23 cellular contexts compared by ENCODE assay signal in the genomic region with DNA sequence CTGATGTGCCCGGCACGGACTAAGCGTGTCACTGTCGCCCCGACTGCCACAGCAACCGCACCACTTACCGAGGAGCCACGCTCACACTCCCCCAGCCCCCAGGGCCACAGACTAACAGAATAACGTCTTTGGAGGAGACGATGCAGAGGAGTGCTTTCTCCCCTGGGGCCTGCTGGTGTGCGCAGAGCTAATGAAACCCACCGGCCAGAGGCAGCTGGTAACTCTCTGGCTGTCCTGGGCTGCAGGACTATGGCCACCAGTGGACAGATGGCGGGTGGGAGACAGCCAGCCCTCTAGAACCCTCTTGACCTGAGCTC.
"Had no signal": no experiment of that assay in that cellular context is flagged by ENCODE, and none has a peak within 500 bp of the region (broad histone marks: within the 10 kb centered on the region; RNA-seq: fewer than 3 reads in every experiment).

No MANE protein-coding gene starts in this region.

- ATAC-seq: effector memory CD8-positive, alpha-beta T cell; esophagus mucosa; mucosa of descending colon; T-cell; WTC11 had no signal

- H3K4me1 ChIP-seq: adrenal gland, ascending aorta, suprapubic skin, tibial nerve, uterus had no signal

- H2AFZ ChIP-seq: hepatocyte had no signal

- H3K4me2 ChIP-seq: hepatocyte had no signal

- H3K27me3 ChIP-seq: adrenal gland, ascending aorta, brain microvascular endothelial cell, hepatocyte, tibial nerve, uterus had no signal

- H3K9me3 Mint-ChIP-seq: activated CD4-positive, alpha-beta memory T cell treated with anti-CD3 and anti-CD28 coated beads for 36 hours; effector memory CD8-positive, alpha-beta T cell; immature natural killer cell; stimulated activated naive CD8-positive, alpha-beta T cell treated with anti-CD3 and anti-CD28 coated beads, Interleukin-15, Interleukin-2, amounts not matched to agents 100 ng/mL and 50 ng/mL, for 24 hours; T-cell; T-helper 2 cell treated with Interferon-gamma antibody and Interleukin-4, amounts not matched to agents 5 μg/mL and 100 μg/mL, for 36 hours had no signal

- H3K36me3 Mint-ChIP-seq: activated CD4-positive, alpha-beta memory T cell treated with anti-CD3 and anti-CD28 coated beads for 36 hours; activated naive CD8-positive, alpha-beta T cell; immature natural killer cell; T-cell had no signal

- H3K4me1 Mint-ChIP-seq: immature natural killer cell, T-cell had no signal

- H3K4me3 Mint-ChIP-seq: activated CD4-positive, alpha-beta memory T cell treated with anti-CD3 and anti-CD28 coated beads for 36 hours; activated naive CD8-positive, alpha-beta T cell; effector memory CD8-positive, alpha-beta T cell; immature natural killer cell; stimulated activated naive CD8-positive, alpha-beta T cell treated with anti-CD3 and anti-CD28 coated beads, Interleukin-15, Interleukin-2, amounts not matched to agents 100 ng/mL and 50 ng/mL, for 24 hours; T-cell; T-helper 2 cell treated with Interferon-gamma antibody and Interleukin-4, amounts not matched to agents 5 μg/mL and 100 μg/mL, for 36 hours; WTC11 had no signal

- H3K27ac ChIP-seq: adrenal gland, ascending aorta, brain microvascular endothelial cell, hepatocyte, suprapubic skin, tibial nerve, uterus had no signal

- H3K4me3 ChIP-seq: adrenal gland, ascending aorta, hepatocyte, mucosa of descending colon, suprapubic skin, tibial nerve, uterus had no signal

- H3K27me3 Mint-ChIP-seq: activated CD4-positive, alpha-beta memory T cell treated with anti-CD3 and anti-CD28 coated beads for 36 hours; activated naive CD8-positive, alpha-beta T cell; stimulated activated naive CD8-positive, alpha-beta T cell treated with anti-CD3 and anti-CD28 coated beads, Interleukin-15, Interleukin-2, amounts not matched to agents 100 ng/mL and 50 ng/mL, for 24 hours had no signal

- H3K27ac Mint-ChIP-seq: activated CD4-positive, alpha-beta memory T cell treated with anti-CD3 and anti-CD28 coated beads for 36 hours; activated naive CD8-positive, alpha-beta T cell; stimulated activated naive CD8-positive, alpha-beta T cell treated with anti-CD3 and anti-CD28 coated beads, Interleukin-15, Interleukin-2, amounts not matched to agents 100 ng/mL and 50 ng/mL, for 24 hours; T-cell; T-helper 2 cell treated with Interferon-gamma antibody and Interleukin-4, amounts not matched to agents 5 μg/mL and 100 μg/mL, for 36 hours; WTC11 had no signal

- H3K9me3 ChIP-seq: adrenal gland, ascending aorta, mucosa of descending colon, suprapubic skin, tibial nerve, uterus had no signal

- H3K36me3 ChIP-seq: adrenal gland, ascending aorta, brain microvascular endothelial cell, suprapubic skin, tibial nerve, uterus had no signal

- H3K79me2 ChIP-seq: hepatocyte had no signal

- DNase-seq: activated CD4-positive, alpha-beta memory T cell treated with anti-CD3 and anti-CD28 coated beads for 36 hours; activated CD4-positive, alpha-beta T cell treated with anti-CD3 and anti-CD28 coated beads for 4 hours; activated T-cell treated with anti-CD3 and anti-CD28 coated beads, Interleukin-2, amount 50 U/mL, for 48 hours; brain microvascular endothelial cell; central memory CD4-positive, alpha-beta T cell; effector memory CD8-positive, alpha-beta T cell; foreskin melanocyte; immature natural killer cell; mesendoderm; mucosa of descending colon; stimulated activated CD4-positive, alpha-beta T cell treated with anti-CD3 and anti-CD28 coated beads, Interleukin-4, amount 100 ng/mL, for 24 hours; T-cell had no signal
